ENCODE assay signal across 13 cellular contexts in the genomic region with DNA sequence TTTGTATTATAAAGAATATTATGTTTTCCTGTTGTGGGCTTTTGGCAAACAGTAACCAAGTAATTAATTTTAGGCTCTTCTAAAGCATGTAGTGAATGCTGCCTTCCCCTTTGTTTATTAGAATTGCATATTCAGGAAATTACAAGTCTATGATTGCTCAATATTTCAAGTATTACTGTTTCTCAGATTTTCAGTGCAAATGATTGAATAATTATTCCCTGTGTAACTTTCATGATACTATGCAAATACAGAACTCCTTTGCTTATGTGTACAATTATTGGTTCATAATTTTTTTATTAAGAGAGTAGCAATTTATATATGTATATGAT.
DNase-seq lines count a peak whose midpoint lies in the region; ATAC-seq and TF ChIP-seq lines count a peak whose summit lies in the region.
"Had no signal": no experiment of that assay in that cellular context is flagged by ENCODE, and none has a peak within 500 bp of the region (broad histone marks: within the 10 kb centered on the region; RNA-seq: fewer than 3 reads in every experiment).

No MANE protein-coding gene starts in this region.

- TF ChIP-seq CTCF in foreskin keratinocyte (conservative IDR thresholded peaks at IDR 0.05), result no peak
- TF ChIP-seq CTCF in sigmoid colon (IDR thresholded peaks at IDR 0.05), result no peak
- TF ChIP-seq CTCF in GM20000 (IDR thresholded peaks at IDR 0.05; ENCODE audit: extremely low read depth, missing control alignments), result no peak

- intact Hi-C loops in sigmoid colon (cut with DNase I), result no loop called here

- H3K27me3 Mint-ChIP-seq in activated T-helper 17 cell treated with anti-CD3 and anti-CD28 coated beads, Interleukin-2, amount 50 U/mL, for 72 hours, result no peaks in the 10 kb centered on the region
- H3K27me3 Mint-ChIP-seq: activated CD4-positive, alpha-beta T cell treated with anti-CD3 and anti-CD28 coated beads, Interleukin-2, amount 10 ng/mL, durations not matched to agents 7 days and 5 days; activated naive CD8-positive, alpha-beta T cell had no signal

- H3K4me3 ChIP-seq in adipocyte (ENCODE audit: low read length) (peak overlapping the region; percentile 64), sigmoid colon (no peak overlapping the region)

- ATAC-seq in foreskin keratinocyte (no peak), GM21367 (IDR thresholded peaks at IDR 0.05; ENCODE audit: unreplicated experiment) (no peak)
- ATAC-seq in activated T-helper 17 cell treated with anti-CD3 and anti-CD28 coated beads, Interleukin-2, amount 50 U/mL, for 72 hours (replicated peaks), result no peak

- no peaks in the 10 kb centered on the region for H3K9me3 Mint-ChIP-seq in activated T-helper 17 cell treated with anti-CD3 and anti-CD28 coated beads, Interleukin-2, amount 50 U/mL, for 72 hours
- H3K9me3 Mint-ChIP-seq: CD8-positive, alpha-beta memory T cell had no signal

- in situ Hi-C loops in ACHN (cut with HindIII; ENCODE audit: low pct_ligation_motif_present, low pct_unique_long_range_greater_than_20kb, low sequenced_read_pairs), result loop anchor here (25.0 kb wide), 1 partner anchor 489 kb away; no protein-coding TSS in a partner anchor

- peaks cover 6% of the 10 kb centered on the region for H3K4me1 Mint-ChIP-seq in activated T-helper 17 cell treated with anti-CD3 and anti-CD28 coated beads, Interleukin-2, amount 50 U/mL, for 72 hours
- H3K4me1 Mint-ChIP-seq: CD8-positive, alpha-beta memory T cell had no signal

- peak overlapping the region; percentile 97 for H3K27ac ChIP-seq in foreskin keratinocyte
- peak overlapping the region; percentile 68 to 80 (median 74) for H3K27ac ChIP-seq in sigmoid colon

- no peak for TF ChIP-seq POLR2A in sigmoid colon (IDR thresholded peaks at IDR 0.05)

- no peaks in the 10 kb centered on the region for H3K36me3 ChIP-seq in adipocyte (ENCODE audit: control insufficient read depth, insufficient read depth, low read length, severe bottlenecking)
- H3K36me3 ChIP-seq in sigmoid colon, result no peaks in the 10 kb centered on the region

- peak overlapping the region; percentile 79 for H3K9ac ChIP-seq in adipocyte (ENCODE audit: low read length)

- no peak for TF ChIP-seq EP300 in sigmoid colon (IDR thresholded peaks at IDR 0.05)

- H3K36me3 Mint-ChIP-seq in activated T-helper 17 cell treated with anti-CD3 and anti-CD28 coated beads, Interleukin-2, amount 50 U/mL, for 72 hours (ENCODE audit: low read depth), result no peaks in the 10 kb centered on the region
- H3K36me3 Mint-ChIP-seq: activated naive CD8-positive, alpha-beta T cell; CD8-positive, alpha-beta memory T cell had no signal

- H3K4me1 ChIP-seq in adipocyte (ENCODE audit: control insufficient read depth, insufficient read depth, low read length) (peaks cover 50% of the 10 kb centered on the region), foreskin keratinocyte (peaks cover 27% of the 10 kb centered on the region), sigmoid colon (peaks cover 0 to 42% (median 40%) of the 10 kb centered on the region in 4 donors)

- no peak overlapping the region for H3K4me3 Mint-ChIP-seq in activated T-helper 17 cell treated with anti-CD3 and anti-CD28 coated beads, Interleukin-2, amount 50 U/mL, for 72 hours
- H3K4me3 Mint-ChIP-seq: activated CD4-positive, alpha-beta T cell treated with anti-CD3 and anti-CD28 coated beads, Interleukin-2, amount 10 ng/mL, durations not matched to agents 7 days and 5 days; activated naive CD8-positive, alpha-beta T cell; CD8-positive, alpha-beta memory T cell had no signal

- H3K27me3 ChIP-seq in adipocyte (replicated peaks; ENCODE audit: control insufficient read depth, insufficient read depth, low read length), result no peaks in the 10 kb centered on the region
- H3K27me3 ChIP-seq in foreskin keratinocyte, result no peaks in the 10 kb centered on the region
- H3K27me3 ChIP-seq in sigmoid colon, result no peaks in the 10 kb centered on the region

- H3K27ac Mint-ChIP-seq in activated T-helper 17 cell treated with anti-CD3 and anti-CD28 coated beads, Interleukin-2, amount 50 U/mL, for 72 hours, result no peak overlapping the region
- H3K27ac Mint-ChIP-seq: activated CD4-positive, alpha-beta T cell treated with anti-CD3 and anti-CD28 coated beads, Interleukin-2, amount 10 ng/mL, durations not matched to agents 7 days and 5 days; activated naive CD8-positive, alpha-beta T cell; CD8-positive, alpha-beta memory T cell had no signal

- H3K9me3 ChIP-seq in adipocyte (ENCODE audit: control insufficient read depth, low read length) (no peaks in the 10 kb centered on the region), sigmoid colon (no peaks in the 10 kb centered on the region)

- peak; percentile 69 for DNase-seq in CD1c-positive myeloid dendritic cell (ENCODE audit: extremely low spot score)
- peak; percentile 66 for DNase-seq in adipocyte (ENCODE audit: low read depth)
- DNase-seq in foreskin keratinocyte, result no peak
- no peak for DNase-seq in sigmoid colon
- no peak for DNase-seq in ACHN
- DNase-seq in GM20000 (ENCODE audit: low spot score), result no peak
- DNase-seq: activated CD4-positive, alpha-beta T cell treated with anti-CD3 and anti-CD28 coated beads, Interleukin-2, amount 10 ng/mL, durations not matched to agents 7 days and 5 days; CD8-positive, alpha-beta memory T cell; SHP77; stimulated activated naive CD4-positive, alpha-beta T cell had no signal

Comparison
In these comparisons a context has a peak if more than half of its experiments do, and no peak if none do; other contexts are left out.
1. DNase-seq: peak in CD1c-positive myeloid dendritic cell (single experiment) and adipocyte (single experiment); none in foreskin keratinocyte (0 of 2), sigmoid colon (single experiment), ACHN (single experiment) and GM20000 (single experiment).